ENCODE assay signal across 8 cellular contexts in the genomic region with DNA sequence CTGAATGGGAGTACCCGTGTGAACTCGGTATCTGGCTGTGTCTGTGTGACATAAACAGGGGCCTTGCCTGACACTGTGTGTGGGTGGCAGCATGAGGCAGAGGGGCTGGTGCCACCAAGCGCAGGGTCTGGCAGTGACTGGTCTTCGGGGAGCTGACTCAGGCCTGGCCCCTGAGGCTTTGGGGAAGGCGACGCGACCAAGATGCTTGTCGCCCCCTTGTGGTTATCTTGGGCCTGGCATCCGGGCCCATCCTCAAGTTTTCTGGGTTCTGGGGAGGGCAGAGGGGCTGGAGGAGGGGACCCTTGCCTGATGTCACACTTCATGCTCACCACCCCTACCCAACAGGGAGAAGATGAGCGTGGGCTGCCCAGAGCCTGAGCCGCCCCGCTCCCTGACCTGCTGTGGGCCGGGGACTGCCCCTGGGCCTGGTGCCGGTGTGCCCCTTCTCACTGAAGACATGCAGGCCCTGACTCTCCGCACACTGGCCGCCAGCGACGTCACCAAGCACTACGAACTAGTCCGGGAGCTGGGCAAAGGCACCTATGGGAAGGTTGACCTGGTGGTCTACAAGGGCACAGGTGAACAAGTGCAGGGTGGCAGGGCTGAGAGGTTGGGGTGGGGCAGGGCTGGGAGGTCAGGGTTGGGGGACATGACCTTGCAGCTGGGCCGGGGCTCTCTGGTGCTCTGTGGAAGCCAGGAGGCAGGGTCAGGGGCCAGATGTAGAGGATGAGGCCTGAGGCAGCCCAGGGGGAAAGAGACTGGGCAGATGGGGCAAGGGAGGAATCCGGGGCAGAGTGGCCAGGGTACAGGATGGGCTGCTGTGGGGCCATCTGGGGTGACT. TPM values are rescaled to one million over a fixed set of nuclear protein-coding genes. Genes with fewer than 3 reads are reported as not detected.
DNase-seq lines count a peak whose midpoint lies in the region; ATAC-seq, FAIRE-seq and TF ChIP-seq lines count a peak whose summit lies in the region.

No MANE protein-coding gene starts in this region.

- POLR2A ChIA-PET in A549 (lab: Yijun Ruan, JAX): no interaction called here

- H3K36me3 ChIP-seq in gastroesophageal sphincter: no peaks in the 10 kb centered on the region
- H3K36me3 ChIP-seq in psoas muscle (ENCODE audit: insufficient read depth in 1 of 2, low read depth in 1 of 2): peaks cover 0 to 14% of the 10 kb centered on the region in 2 donors
- H3K36me3 ChIP-seq in aorta (ENCODE audit: control insufficient read depth in 1 of 2, insufficient read depth in 2 of 2, low read length in 1 of 2): no peaks in the 10 kb centered on the region

- no peak overlapping the region for H3K4me2 ChIP-seq in A549

- H3K4me3 ChIP-seq in A549 (no peak overlapping the region), gastroesophageal sphincter (no peak overlapping the region), psoas muscle (no peak overlapping the region), aorta (ENCODE audit: low read length in 2 of 2) (no peak overlapping the region)

- no peak for FAIRE-seq in A549 (lab: Jason Lieb, UNC)

- CTCF ChIA-PET in A549 (lab: Yijun Ruan, JAX): interaction anchor here (0.5 to 32.1 kb wide), 18 partner anchors 10 to 335 kb away, joined by 3 to 864 read pairs (median 3); partner anchors contain the start of gene SBK1

- H3K9me3 ChIP-seq in A549: no peaks in the 10 kb centered on the region
- H3K9me3 ChIP-seq in gastroesophageal sphincter: no peaks in the 10 kb centered on the region
- H3K9me3 ChIP-seq in psoas muscle: no peaks in the 10 kb centered on the region
- H3K9me3 ChIP-seq in aorta (ENCODE audit: control insufficient read depth, low read length): no peaks in the 10 kb centered on the region

- ATAC-seq in A549 (peak; percentile 48 to 80; a peak in 5 of 6 replicates), gastroesophageal sphincter (no peak), psoas muscle (peak; percentile 78 to 89 (median 83)), aorta (ENCODE audit: low FRiP score) (no peak), HG03460 (IDR thresholded peaks at IDR 0.05; ENCODE audit: unreplicated experiment) (no peak)

- H3K27ac ChIP-seq in A549: no peak overlapping the region
- H3K27ac ChIP-seq in gastroesophageal sphincter: no peak overlapping the region
- H3K27ac ChIP-seq in psoas muscle: peak overlapping the region; percentile 3
- H3K27ac ChIP-seq in aorta (ENCODE audit: low read depth in 1 of 2, low read length in 2 of 2): no peak overlapping the region

- TF ChIP-seq POLR2A in A549 (IDR thresholded peaks at IDR 0.05; ENCODE audit: low read length): no peak
- TF ChIP-seq POLR2A in gastroesophageal sphincter (IDR thresholded peaks at IDR 0.05): no peak

- 27% methylated on average over 9 of the region's 22 CpGs for WGBS in A549 (ENCODE audit: missing lambda C conversion rate)
- WGBS in gastroesophageal sphincter (ENCODE audit: low coverage in 1 of 2), 2 donors: 74% methylated on average over 3 of the region's 22 CpGs; no CpG with 5 or more reads in 1 of the 2 donors
- 52 to 60% (median 55%) methylated on average over 21 to 22 of the region's 22 CpGs for WGBS in psoas muscle, 3 donors
- WGBS in aorta, 2 donors: 52 to 53% methylated on average over 22 of the region's 22 CpGs

- intact Hi-C loops in psoas muscle (cut with DNase I): loop anchor here (1.0 to 2.0 kb wide), 2 partner anchors 38 to 40 kb away; no protein-coding TSS in a partner anchor
- intact Hi-C loops in aorta (cut with DNase I): loop anchor here (1.0 to 5.0 kb wide), 2 partner anchors 40 kb away; no protein-coding TSS in a partner anchor

- DNase-seq in A549 (ENCODE audit: low read depth in 1 of 2, low spot score in 1 of 2) (peak; percentile 57 to 62), GM13976 (ENCODE audit: low spot score) (peak; percentile 87), RPMI7951 (ENCODE audit: low read depth) (peak; percentile 41), psoas muscle (peak; percentile 68 to 81), aorta (peak; percentile 70 to 87)
- peak; percentile 54 for DNase-seq in activated effector memory CD4-positive, alpha-beta T cell treated with Interleukin-2 at 50 U/mL for 16 hours

- peak; percentile 72 to 74 for TF ChIP-seq RAD21 in A549 (conservative IDR thresholded peaks at IDR 0.05 in 1 of 2, IDR thresholded peaks at IDR 0.05 in 1 of 2)

- H3K27me3 ChIP-seq in gastroesophageal sphincter (peaks cover 15% of the 10 kb centered on the region), psoas muscle (ENCODE audit: insufficient read depth in 3 of 3, low read length in 2 of 3) (no peaks in the 10 kb centered on the region), aorta (ENCODE audit: control insufficient read depth in 1 of 2, insufficient read depth in 2 of 2, low read length in 1 of 2) (no peaks in the 10 kb centered on the region)

- TF ChIP-seq EP300 in A549 (IDR thresholded peaks at IDR 0.05): no peak
- no peak for TF ChIP-seq EP300 in gastroesophageal sphincter (IDR thresholded peaks at IDR 0.05)

- H3K4me1 ChIP-seq in A549 (no peaks in the 10 kb centered on the region), gastroesophageal sphincter (no peaks in the 10 kb centered on the region), psoas muscle (no peaks in the 10 kb centered on the region), aorta (ENCODE audit: control insufficient read depth in 1 of 2, insufficient read depth in 2 of 2, low read length in 2 of 2) (no peaks in the 10 kb centered on the region)

- in situ Hi-C loops in GM13976 (cut with MboI; ENCODE audit: low sequenced_read_pairs, unreplicated experiment): loop anchor here (5.0 kb wide), 1 partner anchor 40 kb away; no protein-coding TSS in a partner anchor

- TF ChIP-seq CTCF in A549 (IDR thresholded peaks at IDR 0.05) (peak; percentile 80), GM13976 (IDR thresholded peaks at IDR 0.05; ENCODE audit: borderline replicate concordance, control extremely low read depth, extremely low read depth, insufficient read depth, missing control alignments) (peak; percentile 84), gastroesophageal sphincter (IDR thresholded peaks at IDR 0.05) (peak in 3 of 4 experiments; percentile 57 to 89 (median 71)), psoas muscle (IDR thresholded peaks at IDR 0.05) (peak; percentile 83)

TF ChIP-seq in A549, 52 proteins besides CTCF, POLR2A, EP300 and RAD21:
- TF ChIP-seq SMC3 (IDR thresholded peaks at IDR 0.05): peak; percentile 83
- TF ChIP-seq FOSL2 (IDR thresholded peaks at IDR 0.05): no peak
- no peak for TF ChIP-seq FOSL2 (CRISPR knock-in tag; IDR thresholded peaks at IDR 0.05)
- TF ChIP-seq, protein P1, sequence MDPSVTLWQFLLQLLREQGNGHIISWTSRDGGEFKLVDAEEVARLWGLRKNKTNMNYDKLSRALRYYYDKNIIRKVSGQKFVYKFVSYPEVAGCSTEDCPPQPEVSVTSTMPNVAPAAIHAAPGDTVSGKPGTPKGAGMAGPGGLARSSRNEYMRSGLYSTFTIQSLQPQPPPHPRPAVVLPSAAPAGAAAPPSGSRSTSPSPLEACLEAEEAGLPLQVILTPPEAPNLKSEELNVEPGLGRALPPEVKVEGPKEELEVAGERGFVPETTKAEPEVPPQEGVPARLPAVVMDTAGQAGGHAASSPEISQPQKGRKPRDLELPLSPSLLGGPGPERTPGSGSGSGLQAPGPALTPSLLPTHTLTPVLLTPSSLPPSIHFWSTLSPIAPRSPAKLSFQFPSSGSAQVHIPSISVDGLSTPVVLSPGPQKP (IDR thresholded peaks at IDR 0.05; ENCODE audit: low read depth, low read length): no peak
- no peak for TF ChIP-seq KDM1A (IDR thresholded peaks at IDR 0.05; ENCODE audit: low read depth)
- TF ChIP-seq MYC (IDR thresholded peaks at IDR 0.05; ENCODE audit: borderline replicate concordance, low read length): no peak
- no peak for TF ChIP-seq HEYL (CRISPR knock-in tag; IDR thresholded peaks at IDR 0.05)
- TF ChIP-seq JUN (IDR thresholded peaks at IDR 0.05): no peak
- TF ChIP-seq, protein P2, sequence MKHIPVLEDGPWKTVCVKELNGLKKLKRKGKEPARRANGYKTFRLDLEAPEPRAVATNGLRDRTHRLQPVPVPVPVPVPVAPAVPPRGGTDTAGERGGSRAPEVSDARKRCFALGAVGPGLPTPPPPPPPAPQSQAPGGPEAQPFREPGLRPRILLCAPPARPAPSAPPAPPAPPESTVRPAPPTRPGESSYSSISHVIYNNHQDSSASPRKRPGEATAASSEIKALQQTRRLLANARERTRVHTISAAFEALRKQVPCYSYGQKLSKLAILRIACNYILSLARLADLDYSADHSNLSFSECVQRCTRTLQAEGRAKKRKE (CRISPR knock-in tag; IDR thresholded peaks at IDR 0.05; ENCODE audit: low read depth): no peak
- TF ChIP-seq MAFK (IDR thresholded peaks at IDR 0.05; ENCODE audit: partially characterized antibody): peak; percentile 30

RNA-seq across cellular contexts. Expression of gene SBK1, which starts 24.9 kb away (rescaled TPM):
- polyA plus RNA-seq in A549 (2011; rRNA removed) (0.13 and 0.20 TPM in 2 replicates), A549 (2017; fragmentation: RNase III; extraction: RNeasy Plus Mini Kit Qiagen cat#74134 plus additional on column Dnase treatment) (0.28 to 0.45 TPM (median 0.43 TPM) in 3 replicates), psoas muscle (1 to 10 TPM; 1.3 to 5.3 (median 1.9) TPM), aorta (under 1 TPM in 1 of 2 donors, not detected in 1; 0.03 TPM)
- polyA plus RNA-seq in A549 (2012; cell fraction: cytosol; rRNA removed): 0.16 and 0.29 TPM in 2 replicates
- 0.39 and 0.44 TPM in 2 replicates for polyA plus RNA-seq in A549 (2012; cell fraction: nucleus; rRNA removed)
- polyA minus RNA-seq in A549 (2011; rRNA and poly(A)+ RNA removed): 0.24 and 0.33 TPM in 2 replicates
- not detected in 2 replicates for total RNA-seq in RPMI7951 (2014; rRNA removed; shearing (Covaris generic))
- total RNA-seq in gastroesophageal sphincter (under 1 TPM in 1 of 4 donors, not detected in 3; 0.16 TPM), psoas muscle (10 to 100 TPM in 2 of 4 donors, 1 to 10 TPM in 2; 2.5 to 20.6 (median 9.2) TPM), aorta (under 1 TPM; 0.16 to 0.33 TPM)

RNA-seq across cellular contexts. Expression of gene NPIPB6, which starts 46.0 kb away (rescaled TPM):
- polyA plus RNA-seq in A549 (2011; rRNA removed) (3.8 and 5.2 TPM in 2 replicates), A549 (2017; fragmentation: RNase III; extraction: RNeasy Plus Mini Kit Qiagen cat#74134 plus additional on column Dnase treatment) (3.6 to 3.8 TPM (median 3.7 TPM) in 3 replicates), psoas muscle (under 1 TPM; 0.17 to 0.68 (median 0.38) TPM), aorta (1 to 10 TPM; 1.3 to 1.5 TPM)
- 1.4 and 1.6 TPM in 2 replicates for polyA plus RNA-seq in A549 (2012; cell fraction: cytosol; rRNA removed)
- 5.1 and 6.4 TPM in 2 replicates for polyA plus RNA-seq in A549 (2012; cell fraction: nucleus; rRNA removed)
- 0.45 and 0.88 TPM in 2 replicates for polyA minus RNA-seq in A549 (2011; rRNA and poly(A)+ RNA removed)
- 0.24 and 0.29 TPM in 2 replicates for total RNA-seq in RPMI7951 (2014; rRNA removed; shearing (Covaris generic))
- total RNA-seq in gastroesophageal sphincter (1 to 10 TPM in 2 of 4 donors, not detected in 2; 1.1 to 2.8 TPM), psoas muscle (1 to 10 TPM in 1 of 4 donors, under 1 TPM in 2, not detected in 1; 0.76 to 1.5 (median 0.84) TPM), aorta (1 to 10 TPM; 2.3 to 3.3 TPM)

Comparison
In these comparisons a context has a peak if more than half of its experiments do, and no peak if none do; other contexts are left out.
1. ATAC-seq: peak in A549 (2 of 2) and psoas muscle (4 of 4); none in gastroesophageal sphincter (single experiment), aorta (single experiment) and HG03460 (single experiment).
2. Peak in every context shown above with its lines, with median percentiles within 50 percentile points of each other: DNase-seq and CTCF ChIP-seq.